ENCODE assay signal across 14 cellular contexts in the genomic region with DNA sequence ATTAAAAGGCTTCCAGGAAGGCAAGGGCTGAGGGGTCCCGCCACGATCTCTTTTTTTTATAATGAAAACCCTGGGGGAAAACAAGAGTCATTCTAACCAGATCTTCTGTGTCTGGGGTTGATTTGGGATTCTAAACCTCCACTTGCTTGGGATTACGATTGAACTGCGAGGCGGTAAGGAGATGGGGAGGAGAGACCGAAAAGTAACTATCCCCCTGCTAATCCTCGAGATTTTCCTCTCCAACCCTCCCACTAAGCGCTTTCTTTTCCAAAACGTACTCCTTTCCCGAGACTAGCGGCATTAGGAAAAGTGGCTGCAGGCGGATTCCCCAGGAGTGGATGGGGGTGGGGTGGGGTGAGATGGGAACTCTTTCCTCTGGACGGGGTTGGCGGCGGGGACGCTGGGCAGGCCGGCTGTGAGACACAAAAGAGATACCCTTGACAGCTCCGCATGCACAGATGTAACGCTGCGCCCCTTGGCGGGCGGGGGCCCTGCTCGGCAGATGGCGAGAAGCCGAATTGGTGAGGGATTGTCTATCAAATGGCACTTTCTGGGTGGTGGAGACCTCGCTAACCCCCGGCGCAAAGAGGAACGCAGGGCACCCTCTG. TPM values are rescaled to one million over a fixed set of nuclear protein-coding genes. Genes with fewer than 3 reads are reported as not detected.
A peak's percentile ranks its signal among the peaks of the same experiment; 100 is the strongest.
DNase-seq lines count a peak whose midpoint lies in the region; ATAC-seq, FAIRE-seq and TF ChIP-seq lines count a peak whose summit lies in the region.
"Had no signal": no experiment of that assay in that cellular context is flagged by ENCODE, and none has a peak within 500 bp of the region (broad histone marks: within the 10 kb centered on the region; RNA-seq: fewer than 3 reads in every experiment).

No MANE protein-coding gene starts in this region.

- intact Hi-C loops in posterior vena cava (cut with DNase I) (no loop called here), body of pancreas (cut with DNase I) (no loop called here)

- no peak overlapping the region for H2BK12ac ChIP-seq in H1 (ENCODE audit: low read depth, low read length)

- no peak overlapping the region for H4K91ac ChIP-seq in H1 (replicated peaks; ENCODE audit: insufficient read length, low read length)

- POLR2A ChIA-PET in H1 (lab: Charles Lee; ENCODE audit: partially characterized antibody) = interaction anchor here (0.7 to 0.8 kb wide), 2 partner anchors 21 to 174 kb away, joined by 3 read pairs; no protein-coding TSS in a partner anchor

- H3K79me2 ChIP-seq in H1 (ENCODE audit: control insufficient read depth in 1 of 2, insufficient read depth in 2 of 2, low read length in 2 of 2) = no peaks in the 10 kb centered on the region

- H2BK20ac ChIP-seq in H1 (ENCODE audit: low read length) = no peak overlapping the region

- no peak overlapping the region for H2AK5ac ChIP-seq in H1 (ENCODE audit: low read depth, low read length)

- H3K56ac ChIP-seq in H1 (replicated peaks; ENCODE audit: insufficient read length, low read depth, low read length) = no peak overlapping the region

- H3K18ac ChIP-seq in H1 (ENCODE audit: extremely low read depth, low read length) = 0 out of 2 replicates have a peak overlapping the region, but pooled peaks have one; percentile 73

- FAIRE-seq in H1 (lab: Jason Lieb, UNC) = no peak
- FAIRE-seq: A204.1, GM12891 had no signal

- H3K4me2 ChIP-seq in H1 (ENCODE audit: insufficient read depth in 1 of 2, low read depth in 2 of 2, low read length in 2 of 2) = peak overlapping the region; percentile 90 to 95

- CTCF ChIA-PET in H1 (lab: Charles Lee; ENCODE audit: partially characterized antibody) = interaction anchor here (0.6 to 1.8 kb wide), 5 partner anchors 23 to 57 kb away, joined by 3 to 7 read pairs (median 5); no protein-coding TSS in a partner anchor

- H3K27me3 ChIP-seq in H1 (replicated peaks in 1 of 4; ENCODE audit: control insufficient read depth in 3 of 4, extremely low read depth in 1 of 4, insufficient read depth in 3 of 4, low read length in 3 of 4) (peaks cover 0 to 23% (median 14%) of the 10 kb centered on the region in 4 experiments; a peak in 6 of 7 replicates), body of pancreas (peaks cover 0 to 22% of the 10 kb centered on the region in 2 donors)

- no peak for ATAC-seq in body of pancreas

- no peak overlapping the region for H3K23ac ChIP-seq in H1 (ENCODE audit: insufficient read length)

- peaks cover 13% of the 10 kb centered on the region for H3K23me2 ChIP-seq in H1 (ENCODE audit: low read depth, low read length)

- TF ChIP-seq CTCF in H1 (IDR thresholded peaks at IDR 0.05; ENCODE audit: control extremely low read depth in 1 of 3, insufficient read depth in 1 of 3, low read depth in 1 of 3, low read length in 3 of 3) (no peak), body of pancreas (IDR thresholded peaks at IDR 0.05) (no peak)

- no peak for TF ChIP-seq POLR2A in H1 (IDR thresholded peaks at IDR 0.05; ENCODE audit: control extremely low read depth in 1 of 2, low read depth in 2 of 2, low read length in 2 of 2)
- TF ChIP-seq POLR2A in body of pancreas (IDR thresholded peaks at IDR 0.05) = no peak

- H3K79me1 ChIP-seq in H1 (ENCODE audit: low read depth, low read length) = no peaks in the 10 kb centered on the region

- H2BK5ac ChIP-seq in H1 (ENCODE audit: low read depth, low read length) = no peak overlapping the region; the same call in 1 of the 2 replicates

- peak overlapping the region; percentile 70 to 97 (median 74) for H3K4me3 ChIP-seq in H1 (ENCODE audit: extremely low read depth in 1 of 4, insufficient read depth in 2 of 4, low read depth in 3 of 4, low read length in 4 of 4)
- H3K4me3 ChIP-seq in body of pancreas = no peak overlapping the region
- H3K4me3 ChIP-seq: colonic mucosa had no signal

- H2AFZ ChIP-seq in H1 (ENCODE audit: low read length) = peak overlapping the region; percentile 89; the same call in 1 of the 2 replicates

- H3K14ac ChIP-seq in H1 (ENCODE audit: insufficient read length) = no peak overlapping the region

- WGBS in H1 (ENCODE audit: extremely low coverage in 1 of 2, insufficient coverage in 1 of 2, insufficient read length in 1 of 2, insufficient replicate concordance in 2 of 2, low coverage in 1 of 2, low lambda C conversion rate in 2 of 2, missing lambda C conversion rate in 1 of 2), 2 experiments = 2% methylated on average over 22 of the region's 29 CpGs; no CpG with 5 or more reads in 1 of the 2 experiments
- WGBS in body of pancreas, 2 donors = 1 to 3% methylated on average over 16 to 29 of the region's 29 CpGs

- peak; percentile 54 to 74 for DNase-seq in NCI-H187 (lab: John Stamatoyannopoulos, UW)
- DNase-seq in NCI-H187 treated with DMSO at 0.1 percent for 48 hours (lab: John Stamatoyannopoulos, UW) = no peak
- peak; percentile 48 to 79 for DNase-seq in NCI-H446 (lab: John Stamatoyannopoulos, UW)
- DNase-seq in H1 (ENCODE audit: low read depth in 1 of 2, low spot score in 2 of 2) = peak in 1 of 2 experiments; percentile 75
- peak; percentile 66 for DNase-seq in posterior vena cava (ENCODE audit: low spot score)
- DNase-seq in stimulated activated CD4-positive, alpha-beta T cell treated with anti-CD3 and anti-CD28 coated beads, Interleukin-1b, Interleukin-23, amount 100 ng/mL, for 48 hours = no peak
- DNase-seq in body of pancreas = no peak
- DNase-seq in T-helper 1 cell = no peak
- DNase-seq: HFFc6, sigmoid colon had no signal

- H3K36me3 ChIP-seq in H1 (ENCODE audit: control insufficient read depth in 2 of 4, insufficient read depth in 4 of 4, low read length in 3 of 4) (no peaks in the 10 kb centered on the region), body of pancreas (replicated peaks in 1 of 2; ENCODE audit: insufficient read depth in 1 of 2, low read depth in 2 of 2) (no peaks in the 10 kb centered on the region)
- H3K36me3 ChIP-seq: colonic mucosa, sigmoid colon had no signal

- H4K5ac ChIP-seq in H1 (ENCODE audit: insufficient read length, low read depth, low read length) = peak overlapping the region; percentile 10

- TF ChIP-seq EP300 in H1 (IDR thresholded peaks at IDR 0.05; ENCODE audit: borderline replicate concordance in 1 of 2, low read depth in 2 of 2, low read length in 2 of 2) = no peak

- no peaks in the 10 kb centered on the region for H4K20me1 ChIP-seq in H1 (replicated peaks in 1 of 2; ENCODE audit: control insufficient read depth in 1 of 2, insufficient read depth in 2 of 2, low read length in 2 of 2)

- H2BK120ac ChIP-seq in H1 (replicated peaks; ENCODE audit: low read depth, low read length) = no peak overlapping the region

- no peak overlapping the region for H2BK15ac ChIP-seq in H1 (ENCODE audit: low read length)

- H3K27ac ChIP-seq in H1 (ENCODE audit: low read depth, low read length) (no peak overlapping the region), body of pancreas (no peak overlapping the region)
- H3K27ac ChIP-seq: colonic mucosa, sigmoid colon had no signal

- TF ChIP-seq RAD21 in H1 (IDR thresholded peaks at IDR 0.05 in 1 of 2, conservative IDR thresholded peaks at IDR 0.05 in 1 of 2; ENCODE audit: low read depth in 2 of 2, low read length in 2 of 2) = no peak

- no peak overlapping the region; the same call in 1 of the 2 replicates for H4K8ac ChIP-seq in H1 (ENCODE audit: extremely low read depth, insufficient read depth, low read length)

- peaks cover 0 to 3% (median under 1%) of the 10 kb centered on the region in 4 experiments; a peak in 2 of 7 replicates for H3K4me1 ChIP-seq in H1 (replicated peaks in 1 of 4; ENCODE audit: control insufficient read depth in 3 of 4, insufficient read depth in 4 of 4, low read length in 3 of 4)
- peaks cover 14% of the 10 kb centered on the region for H3K4me1 ChIP-seq in body of pancreas
- H3K4me1 ChIP-seq: colonic mucosa had no signal

- H3K4ac ChIP-seq in H1 (replicated peaks; ENCODE audit: insufficient read length, low read depth, low read length) = no peak overlapping the region

- H3K9ac ChIP-seq in H1 (replicated peaks in 1 of 4; ENCODE audit: extremely low read depth in 1 of 4, low read depth in 3 of 4, low read length in 3 of 4) = 0 out of 7 replicates have a peak overlapping the region, but pooled peaks of 1 of the 4 experiments have one; percentile 19

- H3K9me3 ChIP-seq in H1 (ENCODE audit: insufficient read depth in 2 of 2, low read depth in 1 of 2, low read length in 1 of 2) = no peaks in the 10 kb centered on the region
- H3K9me3 ChIP-seq in body of pancreas = no peaks in the 10 kb centered on the region
- H3K9me3 ChIP-seq: colonic mucosa, sigmoid colon had no signal

TF ChIP-seq in H1, 55 proteins besides CTCF, POLR2A, EP300 and RAD21:
- TF ChIP-seq FOSL1 (IDR thresholded peaks at IDR 0.05; ENCODE audit: insufficient read depth, low read depth, low read length) (no peak), SIN3A (conservative IDR thresholded peaks at IDR 0.05 in 1 of 2, IDR thresholded peaks at IDR 0.05 in 1 of 2; ENCODE audit: low read depth in 1 of 2, low read length in 2 of 2) (peak; percentile 21 to 94; a peak in 2 of 4 replicates), SAP30 (IDR thresholded peaks at IDR 0.05; ENCODE audit: insufficient read depth, insufficient replicate concordance, low read length) (peak; percentile 58), KDM4A (IDR thresholded peaks at IDR 0.05; ENCODE audit: low read depth, low read length, severe bottlenecking) (peak; percentile 58), CHD1 (IDR thresholded peaks at IDR 0.05; ENCODE audit: low read depth, low read length) (no peak)
- TF ChIP-seq, protein P1, sequence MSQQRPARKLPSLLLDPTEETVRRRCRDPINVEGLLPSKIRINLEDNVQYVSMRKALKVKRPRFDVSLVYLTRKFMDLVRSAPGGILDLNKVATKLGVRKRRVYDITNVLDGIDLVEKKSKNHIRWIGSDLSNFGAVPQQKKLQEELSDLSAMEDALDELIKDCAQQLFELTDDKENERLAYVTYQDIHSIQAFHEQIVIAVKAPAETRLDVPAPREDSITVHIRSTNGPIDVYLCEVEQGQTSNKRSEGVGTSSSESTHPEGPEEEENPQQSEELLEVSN (IDR thresholded peaks at IDR 0.05) = 0 out of 2 replicates have a peak, but pooled peaks have one; percentile 5
TF ChIP-seq in H1: peak in this region for 4.

RNA-seq across cellular contexts. Expression of a gene that starts 0.8 kb away (rescaled TPM):
- 1.1 TPM in 2 replicates for total RNA-seq in H1 (2021; fragmentation: NEBNext Ultra II Directional; extraction: Animal tissue kit (Norgen Biotek cat#: 25700))
- polyA plus RNA-seq in H1 (2011; rRNA removed) = 0.35 and 0.53 TPM in 2 replicates
- 0.32 TPM for polyA plus RNA-seq in H1 (2011; cell fraction: cytosol; rRNA removed)
- polyA plus RNA-seq in H1 (2011; cell fraction: nucleus; rRNA removed) = 0.87 TPM
- 0.83 to 1.2 TPM (median 1.1 TPM) in 4 replicates for polyA plus RNA-seq in H1 (2012, experiment 1 of 2)
- polyA plus RNA-seq in H1 (2012, experiment 2 of 2) = 0.46 TPM
- 1.6 TPM for polyA plus RNA-seq in H1 (2013, experiment 1 of 2)
- 1.8 TPM for polyA plus RNA-seq in H1 (2013, experiment 2 of 2)
- 0.57 and 0.85 TPM in 2 replicates for polyA minus RNA-seq in H1 (2011; rRNA and poly(A)+ RNA removed)
- polyA minus RNA-seq in H1 (2011; cell fraction: cytosol; rRNA and poly(A)+ RNA removed) = 0.51 TPM
- polyA minus RNA-seq in H1 (2011; cell fraction: nucleus; rRNA and poly(A)+ RNA removed) = 1.1 TPM
- total RNA-seq in posterior vena cava (under 1 TPM in 1 of 2 donors, not detected in 1; 0.10 TPM), body of pancreas (not detected)
- total RNA-seq: fibroblast of villous mesenchyme, HFFc6 had no signal

Comparison
In these comparisons a context has a peak if more than half of its experiments do, and no peak if none do; other contexts are left out.
1. DNase-seq: peak in NCI-H187 (2 of 2), NCI-H446 (2 of 2) and posterior vena cava (single experiment); none in NCI-H187 treated with DMSO at 0.1 percent for 48 hours (single experiment), stimulated activated CD4-positive, alpha-beta T cell treated with anti-CD3 and anti-CD28 coated beads, Interleukin-1b, Interleukin-23, amount 100 ng/mL, for 48 hours (single experiment), body of pancreas (0 of 4) and T-helper 1 cell (0 of 5).
2. H3K4me3 ChIP-seq: peak in H1 (4 of 4); none in body of pancreas (0 of 2).